1 cellular context compared by ENCODE assay signal in the genomic region with DNA sequence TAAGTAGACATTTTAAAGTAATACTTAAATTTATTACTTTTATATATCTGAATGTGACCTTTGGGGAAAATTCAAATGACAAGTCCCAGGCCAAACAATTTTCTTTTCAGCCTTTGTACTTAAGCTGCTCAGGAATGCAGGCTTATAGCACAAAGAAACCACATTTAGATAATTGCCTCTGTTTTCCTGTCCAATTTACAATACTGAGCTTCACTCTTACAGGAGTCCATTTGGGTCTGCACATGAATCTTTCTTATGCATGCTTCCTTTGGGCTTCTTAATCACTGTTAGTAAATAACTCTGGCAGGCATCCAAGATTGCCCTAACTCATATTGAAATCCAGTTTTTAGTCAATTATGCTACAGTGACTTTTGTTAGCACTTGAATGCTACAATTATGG.
TF ChIP-seq lines count a peak whose summit lies in the region.

No MANE protein-coding gene starts in this region.

TF ChIP-seq in GM23338, 12 proteins besides CTCF, POLR2A, EP300 and RAD21 (continued from another document):
- TF ChIP-seq, protein P1, sequence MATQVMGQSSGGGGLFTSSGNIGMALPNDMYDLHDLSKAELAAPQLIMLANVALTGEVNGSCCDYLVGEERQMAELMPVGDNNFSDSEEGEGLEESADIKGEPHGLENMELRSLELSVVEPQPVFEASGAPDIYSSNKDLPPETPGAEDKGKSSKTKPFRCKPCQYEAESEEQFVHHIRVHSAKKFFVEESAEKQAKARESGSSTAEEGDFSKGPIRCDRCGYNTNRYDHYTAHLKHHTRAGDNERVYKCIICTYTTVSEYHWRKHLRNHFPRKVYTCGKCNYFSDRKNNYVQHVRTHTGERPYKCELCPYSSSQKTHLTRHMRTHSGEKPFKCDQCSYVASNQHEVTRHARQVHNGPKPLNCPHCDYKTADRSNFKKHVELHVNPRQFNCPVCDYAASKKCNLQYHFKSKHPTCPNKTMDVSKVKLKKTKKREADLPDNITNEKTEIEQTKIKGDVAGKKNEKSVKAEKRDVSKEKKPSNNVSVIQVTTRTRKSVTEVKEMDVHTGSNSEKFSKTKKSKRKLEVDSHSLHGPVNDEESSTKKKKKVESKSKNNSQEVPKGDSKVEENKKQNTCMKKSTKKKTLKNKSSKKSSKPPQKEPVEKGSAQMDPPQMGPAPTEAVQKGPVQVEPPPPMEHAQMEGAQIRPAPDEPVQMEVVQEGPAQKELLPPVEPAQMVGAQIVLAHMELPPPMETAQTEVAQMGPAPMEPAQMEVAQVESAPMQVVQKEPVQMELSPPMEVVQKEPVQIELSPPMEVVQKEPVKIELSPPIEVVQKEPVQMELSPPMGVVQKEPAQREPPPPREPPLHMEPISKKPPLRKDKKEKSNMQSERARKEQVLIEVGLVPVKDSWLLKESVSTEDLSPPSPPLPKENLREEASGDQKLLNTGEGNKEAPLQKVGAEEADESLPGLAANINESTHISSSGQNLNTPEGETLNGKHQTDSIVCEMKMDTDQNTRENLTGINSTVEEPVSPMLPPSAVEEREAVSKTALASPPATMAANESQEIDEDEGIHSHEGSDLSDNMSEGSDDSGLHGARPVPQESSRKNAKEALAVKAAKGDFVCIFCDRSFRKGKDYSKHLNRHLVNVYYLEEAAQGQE (IDR thresholded peaks at IDR 0.05; ENCODE audit: unreplicated experiment): no peak
- no peak for TF ChIP-seq NANOG (IDR thresholded peaks at IDR 0.05; ENCODE audit: borderline replicate concordance)
- no peak for TF ChIP-seq EZH2 (IDR thresholded peaks at IDR 0.05; ENCODE audit: low read depth, unreplicated experiment)
- no peak for TF ChIP-seq POLR2AphosphoS5 (IDR thresholded peaks at IDR 0.05; ENCODE audit: low read depth)
- TF ChIP-seq, protein P2, sequence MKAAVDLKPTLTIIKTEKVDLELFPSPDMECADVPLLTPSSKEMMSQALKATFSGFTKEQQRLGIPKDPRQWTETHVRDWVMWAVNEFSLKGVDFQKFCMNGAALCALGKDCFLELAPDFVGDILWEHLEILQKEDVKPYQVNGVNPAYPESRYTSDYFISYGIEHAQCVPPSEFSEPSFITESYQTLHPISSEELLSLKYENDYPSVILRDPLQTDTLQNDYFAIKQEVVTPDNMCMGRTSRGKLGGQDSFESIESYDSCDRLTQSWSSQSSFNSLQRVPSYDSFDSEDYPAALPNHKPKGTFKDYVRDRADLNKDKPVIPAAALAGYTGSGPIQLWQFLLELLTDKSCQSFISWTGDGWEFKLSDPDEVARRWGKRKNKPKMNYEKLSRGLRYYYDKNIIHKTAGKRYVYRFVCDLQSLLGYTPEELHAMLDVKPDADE (IDR thresholded peaks at IDR 0.05): no peak
- no peak for TF ChIP-seq ZNF331 (CRISPR knock-in tag; IDR thresholded peaks at IDR 0.05; ENCODE audit: low read depth)
